ENCODE assay signal across 1 cellular context in genomic region chr13:51583469-51583874, GRCh38.
TF ChIP-seq lines count a peak whose summit lies in the region.

No MANE protein-coding gene starts in this region.

TF ChIP-seq in HepG2, 621 proteins besides CTCF, POLR2A, EP300 and RAD21 (continued from another document and continues in another):
- TF ChIP-seq ELF4 (CRISPR knock-in tag; IDR thresholded peaks at IDR 0.05; ENCODE audit: borderline replicate concordance) (no peak), HNRNPK (IDR thresholded peaks at IDR 0.05; ENCODE audit: low read depth, low read length, poor library complexity, severe bottlenecking) (no peak), TGIF2 (CRISPR knock-in tag; IDR thresholded peaks at IDR 0.05) (no peak; the same call in 1 of the 2 replicates), KLF6 (CRISPR knock-in tag; IDR thresholded peaks at IDR 0.05) (no peak), SIX4 (CRISPR knock-in tag; IDR thresholded peaks at IDR 0.05) (no peak), ATF5 (CRISPR knock-in tag; IDR thresholded peaks at IDR 0.05; ENCODE audit: low read depth) (no peak), ZNF687 (CRISPR knock-in tag; IDR thresholded peaks at IDR 0.05) (no peak), ZNF563 (CRISPR knock-in tag; IDR thresholded peaks at IDR 0.05) (peak; percentile 76; the same call in 1 of the 2 replicates), PTBP1 (IDR thresholded peaks at IDR 0.05; ENCODE audit: low read depth, low read length, poor library complexity, severe bottlenecking) (no peak), ZC3H13 (CRISPR knock-in tag; IDR thresholded peaks at IDR 0.05) (no peak), THAP9 (CRISPR knock-in tag; IDR thresholded peaks at IDR 0.05; ENCODE audit: borderline replicate concordance) (no peak; the same call in 1 of the 2 replicates), ISX (CRISPR knock-in tag; conservative IDR thresholded peaks at IDR 0.05) (no peak), TOE1 (CRISPR knock-in tag; IDR thresholded peaks at IDR 0.05) (no peak), ZNF557 (CRISPR knock-in tag; IDR thresholded peaks at IDR 0.05) (no peak), SIN3A (IDR thresholded peaks at IDR 0.05; ENCODE audit: borderline replicate concordance, low read depth, low read length) (no peak), ZNF441 (CRISPR knock-in tag; IDR thresholded peaks at IDR 0.05; ENCODE audit: borderline replicate concordance) (no peak), MEIS1 (CRISPR knock-in tag; IDR thresholded peaks at IDR 0.05; ENCODE audit: borderline replicate concordance) (no peak), FOXO4 (CRISPR knock-in tag; conservative IDR thresholded peaks at IDR 0.05) (no peak), YEATS4 (CRISPR knock-in tag; IDR thresholded peaks at IDR 0.05; ENCODE audit: borderline replicate concordance) (no peak), ZNF224 (CRISPR knock-in tag; IDR thresholded peaks at IDR 0.05) (no peak), ZNF503 (CRISPR knock-in tag; IDR thresholded peaks at IDR 0.05) (no peak), ZKSCAN5 (CRISPR knock-in tag; IDR thresholded peaks at IDR 0.05) (no peak), ZNF430 (CRISPR knock-in tag; IDR thresholded peaks at IDR 0.05) (peak; percentile 90; the same call in 1 of the 2 replicates), PHF20 (CRISPR knock-in tag; IDR thresholded peaks at IDR 0.05) (no peak), ARNTL (CRISPR knock-in tag; IDR thresholded peaks at IDR 0.05) (no peak; the same call in 1 of the 2 replicates), NR2F1 (CRISPR knock-in tag; IDR thresholded peaks at IDR 0.05) (no peak), JDP2 (CRISPR knock-in tag; IDR thresholded peaks at IDR 0.05; ENCODE audit: borderline replicate concordance) (no peak), ZNF318 (CRISPR knock-in tag; IDR thresholded peaks at IDR 0.05) (no peak), CEBPB (IDR thresholded peaks at IDR 0.05; ENCODE audit: borderline replicate concordance, low read depth, low read length) (no peak), ZNF205 (CRISPR knock-in tag; IDR thresholded peaks at IDR 0.05) (no peak), KLF12 (CRISPR knock-in tag; IDR thresholded peaks at IDR 0.05; ENCODE audit: borderline replicate concordance) (no peak), TAF1 (CRISPR knock-in tag; IDR thresholded peaks at IDR 0.05) (peak; percentile 44), ZNF674 (CRISPR knock-in tag; IDR thresholded peaks at IDR 0.05; ENCODE audit: low read depth) (no peak), ZGPAT (CRISPR knock-in tag; IDR thresholded peaks at IDR 0.05) (no peak), ZFP90 (CRISPR knock-in tag; IDR thresholded peaks at IDR 0.05; ENCODE audit: borderline replicate concordance) (no peak; the same call in 1 of the 2 replicates), SNAPC2 (CRISPR knock-in tag; IDR thresholded peaks at IDR 0.05) (no peak), ADNP (CRISPR knock-in tag; IDR thresholded peaks at IDR 0.05) (no peak), ZNF326 (CRISPR knock-in tag; IDR thresholded peaks at IDR 0.05; ENCODE audit: borderline replicate concordance) (no peak), MAFG (CRISPR knock-in tag; IDR thresholded peaks at IDR 0.05) (no peak), ZKSCAN1 (IDR thresholded peaks at IDR 0.05; ENCODE audit: low read length) (no peak), MLLT10 (CRISPR knock-in tag; IDR thresholded peaks at IDR 0.05) (no peak), ETS1 (CRISPR knock-in tag; IDR thresholded peaks at IDR 0.05) (no peak), ZFYVE20 (CRISPR knock-in tag; IDR thresholded peaks at IDR 0.05; ENCODE audit: borderline replicate concordance, low read depth) (no peak)
